In the genomic region with DNA sequence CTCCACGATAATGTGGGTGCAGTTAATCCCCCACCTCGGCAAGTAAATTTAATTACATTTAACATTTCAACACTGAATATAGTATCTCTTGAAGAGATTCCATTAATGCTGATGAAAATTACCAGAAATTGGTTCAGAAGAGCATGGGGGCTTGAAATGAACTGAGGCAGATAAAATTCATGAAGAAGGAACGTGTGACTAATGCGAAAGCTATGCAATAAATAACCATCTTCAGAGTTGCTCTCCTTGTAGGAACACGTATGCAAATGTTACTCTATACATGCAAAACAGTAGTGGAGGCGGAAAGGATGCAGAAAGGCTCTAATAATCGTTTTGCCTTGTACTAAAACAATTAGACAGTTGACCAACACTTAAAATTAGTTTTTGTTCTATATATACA, we compare ENCODE assay signal across 23 cellular contexts.
"Had no signal": no experiment of that assay in that cellular context is flagged by ENCODE, and none has a peak within 500 bp of the region (broad histone marks: within the 10 kb centered on the region; RNA-seq: fewer than 3 reads in every experiment).

No MANE protein-coding gene starts in this region.

- ATAC-seq: activated CD8-positive, alpha-beta T cell treated with anti-CD3 and anti-CD28 coated beads, Interleukin-2, amount 10 ng/mL, durations not matched to agents 7 days and 5 days; activated naive CD8-positive, alpha-beta T cell treated with anti-CD3 and anti-CD28 coated beads, Interleukin-2, amount 50 U/mL, for 24 hours; esophagus mucosa; heart right ventricle; naive thymus-derived CD4-positive, alpha-beta T cell had no signal

- H3K27ac ChIP-seq: breast epithelium, coronary artery, heart right ventricle, neural progenitor cell, prostate gland, right atrium auricular region had no signal

- H2AFZ ChIP-seq: neural progenitor cell had no signal

- H3K4me2 ChIP-seq: neural progenitor cell had no signal

- H3K9ac ChIP-seq: neural progenitor cell had no signal

- DNase-seq: activated CD4-positive, alpha-beta T cell treated with anti-CD3 and anti-CD28 coated beads, Interleukin-2, amount 10 ng/mL, durations not matched to agents 24 days and 14 days; activated CD8-positive, alpha-beta memory T cell treated with anti-CD3 and anti-CD28 coated beads, Interleukin-2, amount 50 U/mL, for 4 hours; activated CD8-positive, alpha-beta T cell treated with anti-CD3 and anti-CD28 coated beads, Interleukin-2, amount 10 ng/mL, durations not matched to agents 7 days and 5 days; activated effector memory CD4-positive, alpha-beta T cell treated with Interleukin-2 at 50 U/mL for 16 hours; activated naive CD4-positive, alpha-beta T cell treated with anti-CD3 and anti-CD28 coated beads, Interleukin-2, amount 10 ng/mL, durations not matched to agents 7 days and 5 days; activated naive CD8-positive, alpha-beta T cell treated with anti-CD3 and anti-CD28 coated beads, Interleukin-2, amount 50 U/mL, for 24 hours; activated T-cell treated with anti-CD3 and anti-CD28 coated beads, Interleukin-2, amount 50 U/mL, for 48 hours; anterior cingulate cortex; heart right ventricle; immature natural killer cell; mesenchymal stem cell; naive thymus-derived CD4-positive, alpha-beta T cell; stimulated activated CD4-positive, alpha-beta T cell treated with anti-CD3 and anti-CD28 coated beads, Interleukin-12 subunit alpha, Interleukin-12 subunit beta, amount 100 ng/mL, for 4 hours; stimulated activated CD4-positive, alpha-beta T cell treated with anti-CD3 and anti-CD28 coated beads, Interleukin-1b, Interleukin-23, amount 100 ng/mL, for 48 hours; stimulated activated CD8-positive, alpha-beta memory T cell treated with anti-CD3 and anti-CD28 coated beads, Interleukin-4, amount 100 ng/mL, for 48 hours; stimulated activated naive CD4-positive, alpha-beta T cell; T-helper 9 cell had no signal

- H3K27me3 ChIP-seq: breast epithelium, heart right ventricle, neural progenitor cell, right atrium auricular region had no signal

- H3K36me3 ChIP-seq: breast epithelium, heart right ventricle, neural progenitor cell, prostate gland, right atrium auricular region had no signal

- H3K4me1 ChIP-seq: breast epithelium, prostate gland, right atrium auricular region had no signal

- H3K9me3 ChIP-seq: breast epithelium, heart right ventricle, prostate gland, right atrium auricular region had no signal

- H3K4me3 ChIP-seq: breast epithelium, coronary artery, heart right ventricle, neural progenitor cell, prostate gland, right atrium auricular region had no signal
